In genomic region chrX:45228126-45228525, GRCh38 we compare ENCODE assay signal across 30 cellular contexts. TPM values are rescaled to one million over a fixed set of nuclear protein-coding genes. Genes with fewer than 3 reads are reported as not detected.
"Had no signal": no experiment of that assay in that cellular context is flagged by ENCODE, and none has a peak within 500 bp of the region (broad histone marks: within the 10 kb centered on the region; RNA-seq: fewer than 3 reads in every experiment).

No MANE protein-coding gene starts in this region.

- H3K9me3 ChIP-seq: SJSA1, SK-N-SH had no signal

- H3K27ac ChIP-seq: KMS-11, PC-9, SJSA1 had no signal

- H2AFZ ChIP-seq: PC-9 had no signal

- H3K36me3 ChIP-seq: SJSA1 had no signal

- H3K4me2 ChIP-seq: KMS-11, PC-9, SK-N-SH had no signal

- H3K4me1 ChIP-seq: SJSA1 had no signal

- DNase-seq: Karpas-422, MM.1S, MV-4-11, NCI-H1092, NCI-H1105, NCI-H1417 treated with DMSO at 0.1 percent for 48 hours, NCI-H1436 treated with DMSO at 0.1 percent for 48 hours, NCI-H1694 treated with DMSO at 0.1 percent for 48 hours, NCI-H187 treated with DMSO at 0.1 percent for 48 hours, NCI-H2029, NCI-H2081, NCI-H226, NCI-H446 treated with DMSO at 0.1 percent for 48 hours, NCI-H510A, NCI-H524, NCI-H526, NCI-H69, NCI-H748 treated with DMSO at 0.1 percent for 48 hours, NCI-H82, PC-9, Right ventricle myocardium superior, SHP77 treated with DMSO at 0.1 percent for 48 hours, SK-N-SH, SW 1271 had no signal

- H3K9ac ChIP-seq: KMS-11, SK-N-SH had no signal

- H3K4me3 ChIP-seq: PC-9, SJSA1 had no signal

- H3K27me3 ChIP-seq: SJSA1 had no signal

RNA-seq across cellular contexts. Expression of gene DIPK2B, which starts 27.4 kb away (rescaled TPM):
- total RNA-seq: LHCN-M2, MCF 10A, OCI-LY7, PC-9, RPMI7951, SJSA1 had no signal
